In genomic region chr9:24436761-24437160, GRCh38 we compare ENCODE assay signal across 33 cellular contexts.
DNase-seq lines count a peak whose midpoint lies in the region; FAIRE-seq and TF ChIP-seq lines count a peak whose summit lies in the region.
"Had no signal": no experiment of that assay in that cellular context is flagged by ENCODE, and none has a peak within 500 bp of the region (broad histone marks: within the 10 kb centered on the region; RNA-seq: fewer than 3 reads in every experiment).

No MANE protein-coding gene starts in this region.

- no peaks in the 10 kb centered on the region for H4K20me1 ChIP-seq in hepatocyte (ENCODE audit: insufficient read depth, poor library complexity, severe bottlenecking)

- no peak for TF ChIP-seq RAD21 in Ishikawa (IDR thresholded peaks at IDR 0.05; ENCODE audit: low read depth)

- no peak for TF ChIP-seq EP300 in Ishikawa (IDR thresholded peaks at IDR 0.05; ENCODE audit: borderline replicate concordance)

- H3K9me2 ChIP-seq in hepatocyte (replicated peaks; ENCODE audit: insufficient read depth) = no peaks in the 10 kb centered on the region

- H2BK12ac ChIP-seq in mesenchymal stem cell (ENCODE audit: low read length in 2 of 2) = no peak overlapping the region

- 57% methylated on average over 1 of the region's 1 CpG for WGBS in mesenchymal stem cell
- WGBS in hepatocyte (ENCODE audit: low lambda C conversion rate, missing lambda C conversion rate) = 68% methylated on average over 1 of the region's 1 CpG

- TF ChIP-seq CTCF in epithelial cell of proximal tubule (conservative IDR thresholded peaks at IDR 0.05; ENCODE audit: low read depth, low read length) (no peak), hepatocyte (IDR thresholded peaks at IDR 0.05; ENCODE audit: poor library complexity) (no peak)

- no peak overlapping the region for H3K4me2 ChIP-seq in mesenchymal stem cell (ENCODE audit: low read length, poor library complexity, severe bottlenecking)
- H3K4me2 ChIP-seq in hepatocyte = no peak overlapping the region

- peak; percentile 32 for DNase-seq in epithelial cell of proximal tubule (ENCODE audit: low read depth)
- DNase-seq in mesenchymal stem cell = no peak
- DNase-seq in urothelium cell line (ENCODE audit: low spot score) = peak; percentile 18
- no peak for DNase-seq in hepatocyte (ENCODE audit: low spot score)
- no peak for DNase-seq in anterior cingulate cortex (lab: John Stamatoyannopoulos, UW)
- no peak for DNase-seq in stimulated activated naive CD4-positive, alpha-beta T cell (lab: John Stamatoyannopoulos, UW)
- DNase-seq: activated CD4-positive, alpha-beta T cell treated with anti-CD3 and anti-CD28 coated beads, Interleukin-2, amount 10 ng/mL, durations not matched to agents 7 days and 5 days; activated effector memory CD4-positive, alpha-beta T cell treated with Interleukin-2 at 50 U/mL for 16 hours; activated T-cell treated with anti-CD3 and anti-CD28 coated beads, Interleukin-2, amount 50 U/mL, for 1 hour; amygdala; Caco-2; DMS53; effector CD4-positive, alpha-beta T cell; HCEC 1CT; IMR-90; NCI-H1092; NCI-H1694; NCI-H446 treated with DMSO at 0.1 percent for 48 hours; NCI-H82; sigmoid colon; stimulated activated CD4-positive, alpha-beta T cell treated with anti-CD3 and anti-CD28 coated beads, Interleukin-4, amount 100 ng/mL, for 4 hours; SW 1271; T-helper 9 cell; transverse colon had no signal

- H3K23ac ChIP-seq in mesenchymal stem cell (ENCODE audit: low read length in 2 of 2) = no peak overlapping the region

- FAIRE-seq in urothelium cell line (lab: Jason Lieb, UNC) = no peak
- FAIRE-seq: bronchial epithelial cell, colon, GM12892 had no signal

- H3K27me3 ChIP-seq in mesenchymal stem cell (ENCODE audit: control insufficient read depth in 1 of 2, insufficient read depth in 1 of 2, low read length in 2 of 2) = no peaks in the 10 kb centered on the region
- H3K27me3 ChIP-seq in hepatocyte = no peaks in the 10 kb centered on the region
- H3K27me3 ChIP-seq: neutrophil, sigmoid colon, transverse colon had no signal

- H3K36me3 ChIP-seq in mesenchymal stem cell (ENCODE audit: control insufficient read depth in 1 of 2, insufficient read depth in 2 of 2, low read depth in 1 of 2, low read length in 2 of 2) (no peaks in the 10 kb centered on the region), hepatocyte (replicated peaks; ENCODE audit: insufficient read depth, low read depth) (no peaks in the 10 kb centered on the region)
- H3K36me3 ChIP-seq: neutrophil, prostate gland, sigmoid colon, transverse colon had no signal

- no peak overlapping the region for H2BK15ac ChIP-seq in mesenchymal stem cell (ENCODE audit: low read depth, poor library complexity, severe bottlenecking)

- no peak overlapping the region for H2AK5ac ChIP-seq in mesenchymal stem cell (ENCODE audit: low read length, severe bottlenecking)

- no peak overlapping the region for H2BK120ac ChIP-seq in mesenchymal stem cell (ENCODE audit: low read depth, low read length)

- no peaks in the 10 kb centered on the region for H3K79me2 ChIP-seq in hepatocyte

- H3K9me3 ChIP-seq in mesenchymal stem cell (ENCODE audit: control insufficient read depth, low read length) (peaks cover 33% of the 10 kb centered on the region), hepatocyte (ENCODE audit: low read depth) (no peaks in the 10 kb centered on the region)
- H3K9me3 ChIP-seq: Caco-2, neutrophil, prostate gland, sigmoid colon, transverse colon had no signal

- H3K18ac ChIP-seq in mesenchymal stem cell (ENCODE audit: low read depth in 1 of 2, low read length in 2 of 2) = no peak overlapping the region

- H3K27ac ChIP-seq in mesenchymal stem cell (ENCODE audit: low read length, poor library complexity, severe bottlenecking) (peak overlapping the region; percentile 69), hepatocyte (no peak overlapping the region)
- H3K27ac ChIP-seq: C4-2B, epithelial cell of prostate, neutrophil, prostate gland, sigmoid colon, transverse colon, VCaP had no signal

- no peak overlapping the region for H2AFZ ChIP-seq in mesenchymal stem cell (ENCODE audit: low read depth, low read length)
- H2AFZ ChIP-seq in hepatocyte = no peak overlapping the region

- H3K4me1 ChIP-seq in mesenchymal stem cell (ENCODE audit: control insufficient read depth, insufficient read depth, low read depth, low read length) = no peaks in the 10 kb centered on the region
- no peaks in the 10 kb centered on the region for H3K4me1 ChIP-seq in hepatocyte (ENCODE audit: insufficient read depth)
- H3K4me1 ChIP-seq: Caco-2, prostate gland, sigmoid colon, transverse colon had no signal

- no peak overlapping the region for H3K4me3 ChIP-seq in epithelial cell of proximal tubule (ENCODE audit: low read depth, low read length)
- no peak overlapping the region for H3K4me3 ChIP-seq in mesenchymal stem cell (ENCODE audit: insufficient read depth in 1 of 2, low read depth in 1 of 2, low read length in 2 of 2)
- no peak overlapping the region for H3K4me3 ChIP-seq in hepatocyte
- H3K4me3 ChIP-seq: prostate gland, sigmoid colon, transverse colon had no signal

- no peak overlapping the region for H3K4ac ChIP-seq in mesenchymal stem cell (ENCODE audit: low read depth in 1 of 2, low read length in 2 of 2)

- H3K79me1 ChIP-seq in mesenchymal stem cell (replicated peaks; ENCODE audit: low read length, poor library complexity, severe bottlenecking) = no peaks in the 10 kb centered on the region

- no peak overlapping the region for H3K9ac ChIP-seq in mesenchymal stem cell (ENCODE audit: low read length)

- no peak overlapping the region for H4K91ac ChIP-seq in mesenchymal stem cell (ENCODE audit: low read length)

- no peak overlapping the region for H2BK5ac ChIP-seq in mesenchymal stem cell (ENCODE audit: low read depth, low read length, poor library complexity, severe bottlenecking)

- no peak overlapping the region for H4K8ac ChIP-seq in mesenchymal stem cell (ENCODE audit: low read length)

- H3K14ac ChIP-seq in mesenchymal stem cell (ENCODE audit: low read length in 2 of 2) = no peak overlapping the region

TF ChIP-seq in Ishikawa, 13 proteins besides CTCF, POLR2A, EP300 and RAD21:
- TF ChIP-seq TEAD4 (IDR thresholded peaks at IDR 0.05) (peak; percentile 36; the same call in 1 of the 2 replicates), NFIC (IDR thresholded peaks at IDR 0.05) (no peak), REST (IDR thresholded peaks at IDR 0.05; ENCODE audit: low read depth) (no peak), CEBPB (IDR thresholded peaks at IDR 0.05) (no peak)

Comparison
In these comparisons a context has a peak if more than half of its experiments do, and no peak if none do; other contexts are left out.
1. DNase-seq: peak in epithelial cell of proximal tubule (single experiment) and urothelium cell line (single experiment); none in mesenchymal stem cell (single experiment), hepatocyte (single experiment), anterior cingulate cortex (0 of 58) and stimulated activated naive CD4-positive, alpha-beta T cell (0 of 6).